Comparison of ENCODE assay signal across 19 cellular contexts in the genomic region with DNA sequence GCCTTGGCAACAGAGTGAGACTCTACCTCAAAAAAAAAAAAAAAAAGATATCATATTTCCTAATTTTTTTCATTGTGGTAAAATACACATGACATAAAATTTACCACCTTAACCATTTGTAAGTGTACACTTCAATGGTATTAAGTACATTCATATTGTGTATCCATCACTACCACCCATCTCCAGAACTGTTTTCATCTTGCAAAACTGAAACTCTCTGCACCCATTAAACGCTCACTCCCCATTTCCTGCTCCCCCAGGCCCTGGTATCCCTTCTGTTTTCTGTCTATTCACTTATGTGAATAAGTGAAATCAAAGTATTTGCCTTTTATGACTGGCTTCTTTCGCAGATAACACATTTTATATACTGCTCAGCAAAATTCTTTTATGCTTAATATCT. TPM values are rescaled to one million over a fixed set of nuclear protein-coding genes. Genes with fewer than 3 reads are reported as not detected.
DNase-seq lines count a peak whose midpoint lies in the region; ATAC-seq and TF ChIP-seq lines count a peak whose summit lies in the region.
"Had no signal": no experiment of that assay in that cellular context is flagged by ENCODE, and none has a peak within 500 bp of the region (broad histone marks: within the 10 kb centered on the region; RNA-seq: fewer than 3 reads in every experiment).

No MANE protein-coding gene starts in this region.

- H3K27ac ChIP-seq in cingulate gyrus (ENCODE audit: low read depth, low read length): peak overlapping the region; percentile 62
- H3K27ac ChIP-seq in suprapubic skin: peak overlapping the region; percentile 6
- H3K27ac ChIP-seq in ovary: peak overlapping the region in 1 of 2 donors; percentile 44
- H3K27ac ChIP-seq: colonic mucosa, HL-60 had no signal

- H3K9me3 ChIP-seq in suprapubic skin: no peaks in the 10 kb centered on the region
- H3K9me3 ChIP-seq in ovary: no peaks in the 10 kb centered on the region
- H3K9me3 ChIP-seq: colonic mucosa, SK-N-SH had no signal

- peak overlapping the region; percentile 35 for H3K27ac Mint-ChIP-seq in activated T-cell treated with anti-CD3 and anti-CD28 coated beads, Interleukin-2, amount 50 U/mL, for 72 hours
- H3K27ac Mint-ChIP-seq in T-helper 2 cell treated with Interferon-gamma antibody and Interleukin-4, amounts not matched to agents 5 μg/mL and 100 μg/mL, for 36 hours: peak overlapping the region; percentile 80

- no peak overlapping the region for H3K4me3 Mint-ChIP-seq in activated T-cell treated with anti-CD3 and anti-CD28 coated beads, Interleukin-2, amount 50 U/mL, for 72 hours
- H3K4me3 Mint-ChIP-seq in T-helper 2 cell treated with Interferon-gamma antibody and Interleukin-4, amounts not matched to agents 5 μg/mL and 100 μg/mL, for 36 hours: peak overlapping the region; percentile 56

- 78% methylated on average over 2 of the region's 2 CpGs for WGBS in suprapubic skin
- WGBS in ovary, 3 donors: 78 to 80% (median 79%) methylated on average over 2 of the region's 2 CpGs

- DNase-seq in activated T-cell treated with anti-CD3 and anti-CD28 coated beads, Interleukin-2, amount 50 U/mL, for 72 hours: no peak
- no peak for DNase-seq in activated T-cell treated with anti-CD3 and anti-CD28 coated beads, Interleukin-2, amount 50 U/mL, for 48 hours
- DNase-seq in T-helper 2 cell treated with Interferon-gamma antibody and Interleukin-4, amounts not matched to agents 5 μg/mL and 100 μg/mL, for 36 hours (ENCODE audit: low spot score): no peak
- DNase-seq in suprapubic skin (ENCODE audit: low spot score in 2 of 2): no peak
- no peak for DNase-seq in ovary
- DNase-seq in GM13976 (ENCODE audit: low spot score): no peak
- no peak for DNase-seq in NAMALWA (ENCODE audit: low spot score)
- DNase-seq: amniotic stem cell; Calu3; colonic mucosa; erythroblast; KBM-7; NCI-H1092; SK-N-SH; stimulated activated CD4-positive, alpha-beta T cell treated with anti-CD3 and anti-CD28 coated beads, Interleukin-15, amount 100 ng/mL, for 24 hours had no signal

- peaks cover 88% of the 10 kb centered on the region for H3K4me1 ChIP-seq in suprapubic skin
- H3K4me1 ChIP-seq in ovary (ENCODE audit: insufficient read depth): peaks cover 9% of the 10 kb centered on the region

- H3K9me3 Mint-ChIP-seq in activated T-cell treated with anti-CD3 and anti-CD28 coated beads, Interleukin-2, amount 50 U/mL, for 72 hours: no peaks in the 10 kb centered on the region
- H3K9me3 Mint-ChIP-seq in T-helper 2 cell treated with Interferon-gamma antibody and Interleukin-4, amounts not matched to agents 5 μg/mL and 100 μg/mL, for 36 hours: no peaks in the 10 kb centered on the region

- no peaks in the 10 kb centered on the region for H3K27me3 Mint-ChIP-seq in activated T-cell treated with anti-CD3 and anti-CD28 coated beads, Interleukin-2, amount 50 U/mL, for 72 hours (ENCODE audit: low read depth)
- H3K27me3 Mint-ChIP-seq in T-helper 2 cell treated with Interferon-gamma antibody and Interleukin-4, amounts not matched to agents 5 μg/mL and 100 μg/mL, for 36 hours (ENCODE audit: low read depth): no peaks in the 10 kb centered on the region

- ATAC-seq in activated T-cell treated with anti-CD3 and anti-CD28 coated beads, Interleukin-2, amount 50 U/mL, for 72 hours (replicated peaks in 1 of 2): no peak
- ATAC-seq: Panc1 had no signal

- TF ChIP-seq CTCF in suprapubic skin (IDR thresholded peaks at IDR 0.05) (no peak), ovary (IDR thresholded peaks at IDR 0.05) (no peak), GM13976 (IDR thresholded peaks at IDR 0.05; ENCODE audit: borderline replicate concordance, control extremely low read depth, extremely low read depth, insufficient read depth, missing control alignments) (no peak)

- in situ Hi-C loops in GM13976 (cut with MboI; ENCODE audit: low sequenced_read_pairs, unreplicated experiment): no loop called here

- H3K36me3 Mint-ChIP-seq in activated T-cell treated with anti-CD3 and anti-CD28 coated beads, Interleukin-2, amount 50 U/mL, for 72 hours (ENCODE audit: insufficient read depth in 2 of 2): peaks cover 3 to 12% of the 10 kb centered on the region in 2 donors
- H3K36me3 Mint-ChIP-seq in T-helper 2 cell treated with Interferon-gamma antibody and Interleukin-4, amounts not matched to agents 5 μg/mL and 100 μg/mL, for 36 hours (ENCODE audit: low read depth): peaks cover 60% of the 10 kb centered on the region

- TF ChIP-seq POLR2A in suprapubic skin (IDR thresholded peaks at IDR 0.05) (no peak), ovary (IDR thresholded peaks at IDR 0.05) (no peak)

- intact Hi-C loops in ovary (cut with DNase I): no loop called here

- H3K4me1 Mint-ChIP-seq in activated T-cell treated with anti-CD3 and anti-CD28 coated beads, Interleukin-2, amount 50 U/mL, for 72 hours (ENCODE audit: low read depth): peaks cover 60% of the 10 kb centered on the region
- H3K4me1 Mint-ChIP-seq in T-helper 2 cell treated with Interferon-gamma antibody and Interleukin-4, amounts not matched to agents 5 μg/mL and 100 μg/mL, for 36 hours (ENCODE audit: low read depth): peaks cover 36% of the 10 kb centered on the region

- TF ChIP-seq EP300 in suprapubic skin (IDR thresholded peaks at IDR 0.05) (no peak), ovary (IDR thresholded peaks at IDR 0.05) (no peak)

- H3K27me3 ChIP-seq in suprapubic skin (no peaks in the 10 kb centered on the region), ovary (no peaks in the 10 kb centered on the region)
- H3K27me3 ChIP-seq: colonic mucosa had no signal

- peaks cover 19% of the 10 kb centered on the region for H3K36me3 ChIP-seq in suprapubic skin
- no peaks in the 10 kb centered on the region for H3K36me3 ChIP-seq in ovary
- H3K36me3 ChIP-seq: colonic mucosa had no signal

- H3K4me3 ChIP-seq in suprapubic skin (no peak overlapping the region), ovary (no peak overlapping the region)
- H3K4me3 ChIP-seq: colonic mucosa had no signal

RNA-seq across cellular contexts. Expression of gene LRRC8A, which starts 12.8 kb away (rescaled TPM):
- 10 to 100 TPM; 19.2 to 20.1 TPM for total RNA-seq in activated T-cell treated with anti-CD3 and anti-CD28 coated beads, Interleukin-2, amount 50 U/mL, for 72 hours
- total RNA-seq in suprapubic skin (100 to 1,000 TPM in 3 of 4 donors, 10 to 100 TPM in 1; 77.3 to 127 (median 108) TPM), ovary (10 to 100 TPM; 18.1 to 39.7 (median 26.4) TPM)
- 10 to 100 TPM; 21.2 to 28.5 TPM for polyA plus RNA-seq in ovary

RNA-seq across cellular contexts. Expression of gene KYAT1, which starts 13.0 kb away (rescaled TPM):
- total RNA-seq in activated T-cell treated with anti-CD3 and anti-CD28 coated beads, Interleukin-2, amount 50 U/mL, for 72 hours: 10 to 100 TPM in 1 of 2 donors, 1 to 10 TPM in 1; 8.8 to 13.8 TPM
- total RNA-seq in suprapubic skin (10 to 100 TPM; 10.6 to 17.1 (median 14.6) TPM), ovary (10 to 100 TPM in 1 of 7 donors, 1 to 10 TPM in 6; 4.6 to 10.2 (median 6.1) TPM)
- 1 to 10 TPM; 4.2 to 5.8 TPM for polyA plus RNA-seq in ovary

RNA-seq across cellular contexts. Expression of gene PHYHD1, which starts 26.0 kb away (rescaled TPM):
- total RNA-seq in activated T-cell treated with anti-CD3 and anti-CD28 coated beads, Interleukin-2, amount 50 U/mL, for 72 hours: 1 to 10 TPM; 1.1 to 1.9 TPM
- total RNA-seq in suprapubic skin: 10 to 100 TPM; 39.1 to 73.5 (median 49.5) TPM
- total RNA-seq in ovary: 10 to 100 TPM; 24.8 to 63.9 (median 43.1) TPM
- 10 to 100 TPM; 41.1 to 50.4 TPM for polyA plus RNA-seq in ovary
- total RNA-seq: Calu3 had no signal
- polyA plus RNA-seq: neural cell, SK-N-SH had no signal

RNA-seq across cellular contexts. Expression of gene DOLK, which starts 52.6 kb away (rescaled TPM):
- 1 to 10 TPM; 6.8 to 6.9 TPM for total RNA-seq in activated T-cell treated with anti-CD3 and anti-CD28 coated beads, Interleukin-2, amount 50 U/mL, for 72 hours
- total RNA-seq in suprapubic skin (10 to 100 TPM in 3 of 4 donors, 1 to 10 TPM in 1; 5.2 to 12.7 (median 10.8) TPM), ovary (10 to 100 TPM in 5 of 7 donors, 1 to 10 TPM in 2; 6.1 to 14.9 (median 12.6) TPM)
- 10 to 100 TPM in 1 of 2 donors, 1 to 10 TPM in 1; 9.5 to 12.0 TPM for polyA plus RNA-seq in ovary

RNA-seq across cellular contexts. Expression of gene NUP188, which starts 52.7 kb away (rescaled TPM):
- 10 to 100 TPM; 90.0 to 98.0 TPM for total RNA-seq in activated T-cell treated with anti-CD3 and anti-CD28 coated beads, Interleukin-2, amount 50 U/mL, for 72 hours
- 100 to 1,000 TPM in 1 of 4 donors, 10 to 100 TPM in 3; 53.6 to 104 (median 60.6) TPM for total RNA-seq in suprapubic skin
- 10 to 100 TPM; 12.5 to 43.8 (median 30.7) TPM for total RNA-seq in ovary
- 10 to 100 TPM; 10.6 to 25.1 TPM for polyA plus RNA-seq in ovary

Comparison
In these comparisons a context has a peak if more than half of its experiments do, and no peak if none do; other contexts are left out.
1. RNA of gene PHYHD1, which starts 26.0 kb away (total RNA-seq): 39.1 to 73.5 TPM in suprapubic skin and 24.8 to 63.9 TPM in ovary; 1.1 to 1.9 TPM in activated T-cell treated with anti-CD3 and anti-CD28 coated beads, Interleukin-2, amount 50 U/mL, for 72 hours; every median in the first group is over 4 times any median in the second.